In genomic region chr15:78507831-78508160, GRCh38 we compare ENCODE assay signal across 8 cellular contexts. TPM values are rescaled to one million over a fixed set of nuclear protein-coding genes. Genes with fewer than 3 reads are reported as not detected.
DNase-seq lines count a peak whose midpoint lies in the region; ATAC-seq and TF ChIP-seq lines count a peak whose summit lies in the region.

No MANE protein-coding gene starts in this region.

- no peak for TF ChIP-seq EP300 in gastroesophageal sphincter (IDR thresholded peaks at IDR 0.05)

- no peak for TF ChIP-seq CTCF in GM10266 (IDR thresholded peaks at IDR 0.05; ENCODE audit: control insufficient read depth, insufficient read depth, low read depth, missing control alignments)
- TF ChIP-seq CTCF in gastroesophageal sphincter (IDR thresholded peaks at IDR 0.05): no peak
- no peak for TF ChIP-seq CTCF in prostate gland (IDR thresholded peaks at IDR 0.05)

- ATAC-seq in HG02642 (IDR thresholded peaks at IDR 0.05; ENCODE audit: poor library complexity, unreplicated experiment) (peak; percentile 25), gastroesophageal sphincter (no peak)

- peak overlapping the region; percentile 97 for H3K4me3 Mint-ChIP-seq in T-helper 1 cell treated with Interleukin-12 subunit alpha and Interleukin-12 subunit beta and Interleukin-4 antibody, amounts not matched to agents 30 μg/mL and 1 μg/mL, for 36 hours

- H3K4me1 ChIP-seq in gastroesophageal sphincter (peaks cover 0 to 16% (median 6%) of the 10 kb centered on the region in 3 donors), prostate gland (replicated peaks) (no peaks in the 10 kb centered on the region)

- H3K27me3 ChIP-seq in gastroesophageal sphincter (no peaks in the 10 kb centered on the region), prostate gland (replicated peaks; ENCODE audit: insufficient read depth) (no peaks in the 10 kb centered on the region)

- H3K27ac ChIP-seq in gastroesophageal sphincter (peak overlapping the region; percentile 25 to 87 (median 84)), prostate gland (peak overlapping the region; percentile 73)

- H3K4me3 ChIP-seq in gastroesophageal sphincter (peak overlapping the region; percentile 62 to 70), prostate gland (peak overlapping the region; percentile 58 to 84)

- no peaks in the 10 kb centered on the region for H3K36me3 ChIP-seq in gastroesophageal sphincter
- H3K36me3 ChIP-seq in prostate gland: no peaks in the 10 kb centered on the region

- peak overlapping the region; percentile 83 for H3K27ac Mint-ChIP-seq in T-helper 1 cell treated with Interleukin-12 subunit alpha and Interleukin-12 subunit beta and Interleukin-4 antibody, amounts not matched to agents 30 μg/mL and 1 μg/mL, for 36 hours

- 20% methylated on average over 1 of the region's 13 CpGs; no CpG with 5 or more reads in 1 of the 2 donors for WGBS in gastroesophageal sphincter (ENCODE audit: low coverage in 1 of 2), 2 donors
- under 1% methylated on average over 13 of the region's 13 CpGs for whole genome bisulfite sequencing in prostate gland

- peaks cover 22% of the 10 kb centered on the region for H3K4me1 Mint-ChIP-seq in T-helper 1 cell treated with Interleukin-12 subunit alpha and Interleukin-12 subunit beta and Interleukin-4 antibody, amounts not matched to agents 30 μg/mL and 1 μg/mL, for 36 hours (ENCODE audit: low read depth)

- DNase-seq in GM10266 (ENCODE audit: extremely low spot score) (peak; percentile 35), prostate gland (ENCODE audit: low spot score) (no peak), DMS153 (lab: John Stamatoyannopoulos, UW) (no peak), SKM-1 treated with dmso at 0.1 percent for 144 hours (lab: John Stamatoyannopoulos, UW; ENCODE audit: unreplicated experiment) (no peak), kidney glomerular epithelial cell (lab: John Stamatoyannopoulos, UW) (no peak)

- no peaks in the 10 kb centered on the region for H3K36me3 Mint-ChIP-seq in T-helper 1 cell treated with Interleukin-12 subunit alpha and Interleukin-12 subunit beta and Interleukin-4 antibody, amounts not matched to agents 30 μg/mL and 1 μg/mL, for 36 hours (ENCODE audit: low read depth)

- no peaks in the 10 kb centered on the region for H3K27me3 Mint-ChIP-seq in T-helper 1 cell treated with Interleukin-12 subunit alpha and Interleukin-12 subunit beta and Interleukin-4 antibody, amounts not matched to agents 30 μg/mL and 1 μg/mL, for 36 hours (ENCODE audit: low read depth)

- H3K9me3 ChIP-seq in gastroesophageal sphincter (no peaks in the 10 kb centered on the region), prostate gland (no peaks in the 10 kb centered on the region)

- H3K9me3 Mint-ChIP-seq in T-helper 1 cell treated with Interleukin-12 subunit alpha and Interleukin-12 subunit beta and Interleukin-4 antibody, amounts not matched to agents 30 μg/mL and 1 μg/mL, for 36 hours: no peaks in the 10 kb centered on the region

- no peak for TF ChIP-seq POLR2A in gastroesophageal sphincter (IDR thresholded peaks at IDR 0.05)
- TF ChIP-seq POLR2A in prostate gland (IDR thresholded peaks at IDR 0.05): no peak

- intact Hi-C loops in prostate gland (cut with DNase I): loop anchor here (5.0 kb wide), 1 partner anchor 35 kb away; the partner anchor contains the start of gene PSMA4

RNA-seq across cellular contexts. Expression of gene HYKK, which starts 0.4 kb away (rescaled TPM):
- total RNA-seq in gastroesophageal sphincter (10 to 100 TPM in 1 of 4 donors, 1 to 10 TPM in 3; 4.7 to 13.7 (median 5.7) TPM), prostate gland (10 to 100 TPM in 1 of 2 donors, 1 to 10 TPM in 1; 6.2 to 11.2 TPM)

RNA-seq across cellular contexts. Expression of gene PSMA4, which starts 32.4 kb away (rescaled TPM):
- 100 to 1,000 TPM in 3 of 4 donors, 10 to 100 TPM in 1; 99.9 to 191 (median 118) TPM for total RNA-seq in gastroesophageal sphincter
- 100 to 1,000 TPM in 1 of 2 donors, 10 to 100 TPM in 1; 62.8 to 174 TPM for total RNA-seq in prostate gland

RNA-seq across cellular contexts. Expression of gene CHRNA5, which starts 57.5 kb away (rescaled TPM):
- 1 to 10 TPM in 3 of 4 donors, under 1 TPM in 1; 0.93 to 4.0 (median 1.6) TPM for total RNA-seq in gastroesophageal sphincter
- total RNA-seq in prostate gland: 1 to 10 TPM; 1.9 to 2.0 TPM
